2 cellular contexts compared by ENCODE assay signal in the genomic region with DNA sequence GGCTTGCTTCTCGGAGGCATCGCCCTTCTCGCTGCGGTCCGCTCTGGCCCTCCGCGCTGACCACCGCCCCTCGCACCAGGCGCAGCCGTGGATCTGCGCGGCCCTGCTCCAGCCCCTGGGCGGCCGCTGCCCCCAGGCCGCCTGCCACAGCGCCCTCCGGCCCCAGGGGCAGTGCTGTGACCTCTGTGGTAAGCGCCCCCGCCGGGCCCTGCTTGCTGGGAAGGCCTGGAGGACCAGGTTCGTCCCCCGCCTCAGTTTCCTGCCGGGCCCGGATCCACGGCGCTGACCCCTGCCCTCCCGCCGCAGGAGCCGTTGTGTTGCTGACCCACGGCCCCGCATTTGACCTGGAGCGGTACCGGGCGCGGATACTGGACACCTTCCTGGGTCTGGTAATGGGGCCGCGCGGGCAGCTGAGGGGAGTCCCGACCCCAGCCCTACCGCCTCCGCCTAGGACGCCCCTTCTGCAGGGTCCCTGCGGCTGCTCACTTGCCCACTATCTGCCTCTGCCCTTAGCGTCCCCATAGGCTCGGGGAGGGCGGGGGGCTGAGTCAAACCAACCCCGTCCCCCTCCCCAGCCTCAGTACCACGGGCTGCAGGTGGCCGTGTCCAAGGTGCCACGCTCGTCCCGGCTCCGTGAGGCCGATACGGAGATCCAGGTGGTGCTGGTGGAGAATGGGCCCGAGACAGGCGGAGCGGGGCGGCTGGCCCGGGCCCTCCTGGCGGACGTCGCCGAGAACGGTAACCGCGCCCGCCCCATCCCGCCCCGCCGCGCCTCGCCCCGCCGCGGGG.
TF ChIP-seq lines count a peak whose summit lies in the region.

No MANE protein-coding gene starts in this region.

TF ChIP-seq in IMR-90, 13 proteins besides CTCF, POLR2A, EP300 and RAD21:
- TF ChIP-seq CEBPB (IDR thresholded peaks at IDR 0.05; ENCODE audit: low read depth, low read length): no peak
- no peak for TF ChIP-seq CHD1 (IDR thresholded peaks at IDR 0.05; ENCODE audit: low read depth, low read length)
- no peak for TF ChIP-seq MAFK (IDR thresholded peaks at IDR 0.05; ENCODE audit: low read depth, low read length)
- no peak for TF ChIP-seq USF2 (IDR thresholded peaks at IDR 0.05; ENCODE audit: low read depth, low read length)
- no peak for TF ChIP-seq BHLHE40 (IDR thresholded peaks at IDR 0.05; ENCODE audit: low read depth, low read length)
- TF ChIP-seq SMC3 (IDR thresholded peaks at IDR 0.05; ENCODE audit: low read depth, low read length): no peak
- TF ChIP-seq MXI1 (IDR thresholded peaks at IDR 0.05; ENCODE audit: borderline replicate concordance, low read depth, low read length): no peak
- TF ChIP-seq NFE2L2 (IDR thresholded peaks at IDR 0.05; ENCODE audit: low read depth, low read length): no peak
- TF ChIP-seq MAZ (IDR thresholded peaks at IDR 0.05; ENCODE audit: borderline replicate concordance, low read depth, low read length): no peak

TF ChIP-seq in HEK293T, 16 proteins besides CTCF, POLR2A, EP300 and RAD21:
- TF ChIP-seq NFRKB (IDR thresholded peaks at IDR 0.05) (no peak), CTBP1 (IDR thresholded peaks at IDR 0.05; ENCODE audit: borderline replicate concordance) (no peak), FOXM1 (IDR thresholded peaks at IDR 0.05; ENCODE audit: borderline replicate concordance) (no peak), FOXK2 (IDR thresholded peaks at IDR 0.05) (no peak), LEF1 (IDR thresholded peaks at IDR 0.05; ENCODE audit: borderline replicate concordance) (no peak), L3MBTL2 (conservative IDR thresholded peaks at IDR 0.05) (no peak), HDGF (IDR thresholded peaks at IDR 0.05; ENCODE audit: borderline replicate concordance) (no peak), BHLHE40 (IDR thresholded peaks at IDR 0.05; ENCODE audit: borderline replicate concordance) (no peak), ELF4 (IDR thresholded peaks at IDR 0.05) (no peak)
